In genomic region chr7:131034166-131034881, GRCh38 we compare ENCODE assay signal across 9 cellular contexts.
DNase-seq lines count a peak whose midpoint lies in the region; ATAC-seq and TF ChIP-seq lines count a peak whose summit lies in the region.
"Had no signal": no experiment of that assay in that cellular context is flagged by ENCODE, and none has a peak within 500 bp of the region (broad histone marks: within the 10 kb centered on the region; RNA-seq: fewer than 3 reads in every experiment).

No MANE protein-coding gene starts in this region.

- H3K9me3 Mint-ChIP-seq in activated T-cell treated with anti-CD3 and anti-CD28 coated beads, Interleukin-2, amount 50 U/mL, for 72 hours: no peaks in the 10 kb centered on the region
- H3K9me3 Mint-ChIP-seq in WTC11 (no peaks in the 10 kb centered on the region; the same call in 1 of the 2 replicates), Caco-2 (ENCODE audit: unreplicated experiment) (no peaks in the 10 kb centered on the region)

- no peaks in the 10 kb centered on the region for H3K27me3 ChIP-seq in Caco-2 (replicated peaks; ENCODE audit: control insufficient read depth, insufficient read depth, low read length)

- no peaks in the 10 kb centered on the region for H3K4me1 ChIP-seq in Caco-2

- peaks cover 95% of the 10 kb centered on the region for H3K4me1 Mint-ChIP-seq in activated T-cell treated with anti-CD3 and anti-CD28 coated beads, Interleukin-2, amount 50 U/mL, for 72 hours (ENCODE audit: low read depth)
- peaks cover 2% of the 10 kb centered on the region; the same call in 1 of the 2 replicates for H3K4me1 Mint-ChIP-seq in WTC11
- no peaks in the 10 kb centered on the region for H3K4me1 Mint-ChIP-seq in Caco-2 (ENCODE audit: low read depth, unreplicated experiment)

- CTCF ChIA-PET in WTC11 (lab: Charles Lee): interaction anchor here (1.0 kb wide), 1 partner anchor 137 kb away, joined by 3 read pairs; no protein-coding TSS in a partner anchor
- CTCF ChIA-PET in Caco-2 (lab: Charles Lee): no interaction called here

- POLR2A ChIA-PET in WTC11 (lab: Charles Lee): no interaction called here
- POLR2A ChIA-PET in Caco-2 (lab: Charles Lee): no interaction called here

- no peaks in the 10 kb centered on the region for H3K27me3 Mint-ChIP-seq in activated T-cell treated with anti-CD3 and anti-CD28 coated beads, Interleukin-2, amount 50 U/mL, for 72 hours (ENCODE audit: low read depth)
- no peaks in the 10 kb centered on the region for H3K27me3 Mint-ChIP-seq in WTC11 (ENCODE audit: low read depth)
- no peaks in the 10 kb centered on the region for H3K27me3 Mint-ChIP-seq in Caco-2 (ENCODE audit: insufficient read depth, unreplicated experiment)

- BruUV-seq in Caco-2 (replicated peaks; lab: Mats Ljungman, UMichigan): no TSS peak

- no peaks in the 10 kb centered on the region for H3K9me3 ChIP-seq in Caco-2

- H3K4me3 Mint-ChIP-seq in activated T-cell treated with anti-CD3 and anti-CD28 coated beads, Interleukin-2, amount 50 U/mL, for 72 hours: peak overlapping the region; percentile 3 to 76
- H3K4me3 Mint-ChIP-seq in WTC11 (no peak overlapping the region), Caco-2 (ENCODE audit: unreplicated experiment) (no peak overlapping the region)

- no peak for TF ChIP-seq CTCF in WTC11 (IDR thresholded peaks at IDR 0.05)
- no peak for TF ChIP-seq CTCF in Caco-2 (IDR thresholded peaks at IDR 0.05; ENCODE audit: insufficient read depth in 1 of 2, low read depth in 1 of 2, low read length in 1 of 2, severe bottlenecking in 1 of 2, unreplicated experiment in 1 of 2)

- DNase-seq in activated T-cell treated with anti-CD3 and anti-CD28 coated beads, Interleukin-2, amount 50 U/mL, for 72 hours: peak in 1 of 2 donors; percentile 33
- DNase-seq in activated T-cell treated with anti-CD3 and anti-CD28 coated beads for 4 hours (no peak), WTC11 (ENCODE audit: low spot score) (no peak), left ventricle myocardium superior (no peak), superior temporal gyrus (ENCODE audit: extremely low spot score) (peak; percentile 76), T1000 (lab: John Stamatoyannopoulos, UW) (no peak), Caco-2 (no peak)
- DNase-seq: NCI-H187 had no signal

- H3K36me3 ChIP-seq in Caco-2 (ENCODE audit: control insufficient read depth, insufficient read depth, low read length): no peaks in the 10 kb centered on the region

- intact Hi-C loops in left ventricle myocardium superior (cut with micrococcal nuclease): loop anchor here (10.0 kb wide), 1 partner anchor 140 kb away; no protein-coding TSS in a partner anchor
- intact Hi-C loops in Caco-2 (cut with micrococcal nuclease; ENCODE audit: unreplicated experiment): no loop called here

- H3K36me3 Mint-ChIP-seq in activated T-cell treated with anti-CD3 and anti-CD28 coated beads, Interleukin-2, amount 50 U/mL, for 72 hours (ENCODE audit: insufficient read depth in 2 of 2): peaks cover 10 to 26% of the 10 kb centered on the region in 2 donors
- H3K36me3 Mint-ChIP-seq in WTC11 (peaks cover 2% of the 10 kb centered on the region; the same call in 1 of the 2 replicates), Caco-2 (ENCODE audit: insufficient read depth, unreplicated experiment) (no peaks in the 10 kb centered on the region)

- peak overlapping the region; percentile 93 for H3K27ac Mint-ChIP-seq in activated T-cell treated with anti-CD3 and anti-CD28 coated beads, Interleukin-2, amount 50 U/mL, for 72 hours
- H3K27ac Mint-ChIP-seq in WTC11: peak overlapping the region; percentile 13; the same call in 1 of the 2 replicates
- no peak overlapping the region for H3K27ac Mint-ChIP-seq in Caco-2 (ENCODE audit: unreplicated experiment)

- H3K4me3 ChIP-seq in Caco-2 (ENCODE audit: low read depth, low read length): no peak overlapping the region

- no peak for ATAC-seq in activated T-cell treated with anti-CD3 and anti-CD28 coated beads, Interleukin-2, amount 50 U/mL, for 72 hours (replicated peaks in 1 of 2)
- ATAC-seq in WTC11 (no peak), left ventricle myocardium superior (peak; percentile 60), GM21515 (IDR thresholded peaks at IDR 0.05; ENCODE audit: unreplicated experiment) (no peak)

TF ChIP-seq in WTC11, 78 proteins besides CTCF, POLR2A, EP300 and RAD21:
- TF ChIP-seq TEAD4 (CRISPR knock-in tag; IDR thresholded peaks at IDR 0.05): no peak
- no peak for TF ChIP-seq FOXP4 (CRISPR knock-in tag; IDR thresholded peaks at IDR 0.05)
- TF ChIP-seq ELF4 (CRISPR knock-in tag; IDR thresholded peaks at IDR 0.05; ENCODE audit: low read depth): no peak
- TF ChIP-seq RELA (CRISPR knock-in tag; IDR thresholded peaks at IDR 0.05; ENCODE audit: borderline replicate concordance): no peak
- TF ChIP-seq GABPB1 (CRISPR knock-in tag; IDR thresholded peaks at IDR 0.05): no peak
- no peak for TF ChIP-seq ZBTB21 (CRISPR knock-in tag; IDR thresholded peaks at IDR 0.05; ENCODE audit: borderline replicate concordance)
TF ChIP-seq in WTC11: peak in this region for 0.

Comparison
In these comparisons a context has a peak if more than half of its experiments do, and no peak if none do; other contexts are left out.
1. H3K4me3 Mint-ChIP-seq: peak in activated T-cell treated with anti-CD3 and anti-CD28 coated beads, Interleukin-2, amount 50 U/mL, for 72 hours (2 of 2); none in WTC11 (single experiment) and Caco-2 (single experiment).